16 cellular contexts compared by ENCODE assay signal in genomic region chr10:118951218-118951617, GRCh38.
A peak's percentile ranks its signal among the peaks of the same experiment; 100 is the strongest.
DNase-seq lines count a peak whose midpoint lies in the region; ATAC-seq and FAIRE-seq lines count a peak whose summit lies in the region.
"Had no signal": no experiment of that assay in that cellular context is flagged by ENCODE, and none has a peak within 500 bp of the region (broad histone marks: within the 10 kb centered on the region; RNA-seq: fewer than 3 reads in every experiment).

No MANE protein-coding gene starts in this region.

- peak; percentile 96 for FAIRE-seq in islet of Langerhans (lab: Jason Lieb, UNC)
- FAIRE-seq: GM12892 had no signal

- ATAC-seq in HG03439 (IDR thresholded peaks at IDR 0.05; ENCODE audit: unreplicated experiment): no peak
- ATAC-seq: T-helper 17 cell had no signal

- DNase-seq in DMS53 (lab: John Stamatoyannopoulos, UW): peak; percentile 40
- DNase-seq in DMS53 treated with DMSO at 0.1 percent for 48 hours (lab: John Stamatoyannopoulos, UW; ENCODE audit: unreplicated experiment): no peak
- peak; percentile 20 for DNase-seq in NCI-H146 (lab: John Stamatoyannopoulos, UW)
- DNase-seq in NCI-H748 (lab: John Stamatoyannopoulos, UW; ENCODE audit: unreplicated experiment): peak; percentile 85
- no peak for DNase-seq in AG20443 (ENCODE audit: low spot score)
- DNase-seq in activated effector memory CD4-positive, alpha-beta T cell treated with anti-CD3 and anti-CD28 coated beads, Interleukin-2, amount 50 U/mL, for 16 hours: no peak
- DNase-seq: CD4-positive, CD25-positive, alpha-beta regulatory T cell; COR-L47; HFFc6; NCI-H226; NCI-H524; Peyer's patch; T-helper 17 cell had no signal

Comparison
In these comparisons a context has a peak if more than half of its experiments do, and no peak if none do; other contexts are left out.
1. DNase-seq: peak in DMS53 (single experiment), NCI-H146 (single experiment) and NCI-H748 (single experiment); none in DMS53 treated with DMSO at 0.1 percent for 48 hours (single experiment), AG20443 (single experiment) and activated effector memory CD4-positive, alpha-beta T cell treated with anti-CD3 and anti-CD28 coated beads, Interleukin-2, amount 50 U/mL, for 16 hours (single experiment).